In genomic region chr2:137937246-137937645, GRCh38 we compare ENCODE assay signal across 24 cellular contexts. TPM values are rescaled to one million over a fixed set of nuclear protein-coding genes. Genes with fewer than 3 reads are reported as not detected.
"Had no signal": no experiment of that assay in that cellular context is flagged by ENCODE, and none has a peak within 500 bp of the region (broad histone marks: within the 10 kb centered on the region; RNA-seq: fewer than 3 reads in every experiment).

No MANE protein-coding gene starts in this region.

- H3K9me3 Mint-ChIP-seq: activated naive CD4-positive, alpha-beta T cell treated with anti-CD3 and anti-CD28 coated beads, Interleukin-2, amount 50 U/mL, for 24 hours; activated naive CD8-positive, alpha-beta T cell treated with anti-CD3 and anti-CD28 coated beads, Interleukin-2, amount 50 U/mL, for 24 hours; central memory CD8-positive, alpha-beta T cell; T-helper 1 cell treated with Interleukin-12 subunit alpha and Interleukin-12 subunit beta and Interleukin-4 antibody, amounts not matched to agents 30 μg/mL and 1 μg/mL, for 36 hours had no signal

- H3K27ac Mint-ChIP-seq: activated CD8-positive, alpha-beta T cell treated with anti-CD3 and anti-CD28 coated beads, Interleukin-2, amount 10 ng/mL, durations not matched to agents 7 days and 5 days; activated naive CD4-positive, alpha-beta T cell treated with anti-CD3 and anti-CD28 coated beads, Interleukin-2, amount 50 U/mL, for 24 hours; activated naive CD8-positive, alpha-beta T cell treated with anti-CD3 and anti-CD28 coated beads, Interleukin-2, amount 50 U/mL, for 24 hours; T-helper 1 cell treated with Interleukin-12 subunit alpha and Interleukin-12 subunit beta and Interleukin-4 antibody, amounts not matched to agents 30 μg/mL and 1 μg/mL, for 36 hours had no signal

- H3K27me3 ChIP-seq: ascending aorta, body of pancreas had no signal

- H3K36me3 Mint-ChIP-seq: activated naive CD4-positive, alpha-beta T cell treated with anti-CD3 and anti-CD28 coated beads, Interleukin-2, amount 50 U/mL, for 24 hours had no signal

- H3K27ac ChIP-seq: ascending aorta, body of pancreas had no signal

- H3K4me1 ChIP-seq: ascending aorta, body of pancreas had no signal

- H3K36me3 ChIP-seq: ascending aorta had no signal

- H3K27me3 Mint-ChIP-seq: activated naive CD8-positive, alpha-beta T cell treated with anti-CD3 and anti-CD28 coated beads, Interleukin-2, amount 50 U/mL, for 24 hours; central memory CD8-positive, alpha-beta T cell had no signal

- H3K9me3 ChIP-seq: ascending aorta, body of pancreas had no signal

- FAIRE-seq: RCC 7860 had no signal

- H3K4me3 ChIP-seq: ascending aorta, body of pancreas had no signal

- H3K4me3 Mint-ChIP-seq: activated CD8-positive, alpha-beta T cell treated with anti-CD3 and anti-CD28 coated beads, Interleukin-2, amount 10 ng/mL, durations not matched to agents 7 days and 5 days; activated naive CD4-positive, alpha-beta T cell treated with anti-CD3 and anti-CD28 coated beads, Interleukin-2, amount 50 U/mL, for 24 hours; activated naive CD8-positive, alpha-beta T cell treated with anti-CD3 and anti-CD28 coated beads, Interleukin-2, amount 50 U/mL, for 24 hours; central memory CD8-positive, alpha-beta T cell; T-helper 1 cell treated with Interleukin-12 subunit alpha and Interleukin-12 subunit beta and Interleukin-4 antibody, amounts not matched to agents 30 μg/mL and 1 μg/mL, for 36 hours had no signal

- DNase-seq: activated CD4-positive, alpha-beta T cell treated with anti-CD3 and anti-CD28 coated beads for 48 hours; activated CD4-positive, alpha-beta T cell treated with anti-CD3 and anti-CD28 coated beads, Interleukin-2, amount 50 U/mL, for 4 hours; activated CD4-positive, CD25-positive, alpha-beta regulatory T cell treated with anti-CD3 and anti-CD28 coated beads, Interleukin-2, amount 50 U/mL, for 72 hours; activated CD8-positive, alpha-beta memory T cell treated with anti-CD3 and anti-CD28 coated beads, Interleukin-2, amount 50 U/mL, for 48 hours; activated CD8-positive, alpha-beta T cell treated with anti-CD3 and anti-CD28 coated beads, Interleukin-2, amount 10 ng/mL, durations not matched to agents 7 days and 5 days; activated naive CD8-positive, alpha-beta T cell treated with anti-CD3 and anti-CD28 coated beads, Interleukin-2, amount 50 U/mL, for 24 hours; activated T-cell treated with anti-CD3 and anti-CD28 coated beads, Interleukin-2, amount 50 U/mL, for 1 hour; amniotic stem cell; body of pancreas; KG1; NCI-H1092; NCI-H1417; NCI-H1930; NCI-H2171; NCI-H2227 treated with DMSO at 0.1 percent for 48 hours; NCI-H446 treated with DMSO at 0.1 percent for 48 hours; NCI-H524 treated with DMSO at 0.1 percent for 48 hours; NCI-H748 treated with DMSO at 0.1 percent for 48 hours; SHP77 had no signal

- ATAC-seq: activated CD8-positive, alpha-beta T cell treated with anti-CD3 and anti-CD28 coated beads, Interleukin-2, amount 10 ng/mL, durations not matched to agents 7 days and 5 days; activated naive CD8-positive, alpha-beta T cell treated with anti-CD3 and anti-CD28 coated beads, Interleukin-2, amount 50 U/mL, for 24 hours; body of pancreas had no signal

- H3K4me1 Mint-ChIP-seq: activated naive CD4-positive, alpha-beta T cell treated with anti-CD3 and anti-CD28 coated beads, Interleukin-2, amount 50 U/mL, for 24 hours; activated naive CD8-positive, alpha-beta T cell treated with anti-CD3 and anti-CD28 coated beads, Interleukin-2, amount 50 U/mL, for 24 hours; central memory CD8-positive, alpha-beta T cell had no signal

RNA-seq across cellular contexts. Expression of gene HNMT, which starts 27.0 kb away (rescaled TPM):
- total RNA-seq: activated CD8-positive, alpha-beta T cell treated with anti-CD3 and anti-CD28 coated beads, Interleukin-2, amount 10 ng/mL, durations not matched to agents 7 days and 5 days had no signal
